19 cellular contexts compared by ENCODE assay signal in genomic region chr11:113198907-113199660, GRCh38.
DNase-seq lines count a peak whose midpoint lies in the region; ATAC-seq and TF ChIP-seq lines count a peak whose summit lies in the region.
"Had no signal": no experiment of that assay in that cellular context is flagged by ENCODE, and none has a peak within 500 bp of the region (broad histone marks: within the 10 kb centered on the region; RNA-seq: fewer than 3 reads in every experiment).

No MANE protein-coding gene starts in this region.

- no peak overlapping the region for H3K27ac Mint-ChIP-seq in MCF 10A (ENCODE audit: low read depth, unreplicated experiment)

- H3K9me3 Mint-ChIP-seq in MCF 10A (ENCODE audit: unreplicated experiment), result no peaks in the 10 kb centered on the region

- no peaks in the 10 kb centered on the region for H3K36me3 Mint-ChIP-seq in MCF 10A (ENCODE audit: insufficient read depth, unreplicated experiment)

- H3K27me3 Mint-ChIP-seq in MCF 10A (ENCODE audit: insufficient read depth, unreplicated experiment), result no peaks in the 10 kb centered on the region

- DNase-seq in MCF 10A (ENCODE audit: unreplicated experiment) (peak; percentile 20), mammary epithelial cell (no peak), globus pallidus (ENCODE audit: low spot score) (peak; percentile 87), midbrain (lab: John Stamatoyannopoulos, UW) (peak; percentile 75), RPMI8226 (no peak), right atrium auricular region (ENCODE audit: low spot score) (no peak), DMS53 treated with DMSO at 0.1 percent for 48 hours (lab: John Stamatoyannopoulos, UW; ENCODE audit: unreplicated experiment) (no peak)
- DNase-seq: 8988T; DMS 273 treated with DMSO at 0.1 percent for 48 hours; EL; HCEC 1CT; MV-4-11; NCI-H1436 treated with DMSO at 0.1 percent for 48 hours; NCI-H2081 treated with DMSO at 0.1 percent for 48 hours; NCI-H226; NCI-H526 treated with DMSO at 0.1 percent for 48 hours; NK-92 treated with Interleukin-12 subunit alpha and Interleukin-12 subunit beta, amount 100 ng/mL, for 24 hours; OCI-M1 had no signal

- POLR2A ChIA-PET in MCF 10A (lab: Yijun Ruan, JAX), result no interaction called here

- peaks cover 29% of the 10 kb centered on the region for H3K4me1 Mint-ChIP-seq in MCF 10A (ENCODE audit: insufficient read depth, unreplicated experiment)

- no peak for TF ChIP-seq CTCF in MCF 10A (IDR thresholded peaks at IDR 0.05; ENCODE audit: unreplicated experiment)
- no peak for TF ChIP-seq CTCF in mammary epithelial cell (conservative IDR thresholded peaks at IDR 0.05 in 1 of 2, IDR thresholded peaks at IDR 0.05 in 1 of 2; ENCODE audit: extremely low read depth in 1 of 2, insufficient read depth in 1 of 2, low read depth in 1 of 2, low read length in 2 of 2)
- no peak for TF ChIP-seq CTCF in right atrium auricular region (IDR thresholded peaks at IDR 0.05)

- no peak overlapping the region for H3K4me2 ChIP-seq in mammary epithelial cell (ENCODE audit: insufficient read depth, low read depth, low read length)

- dilution Hi-C loops in mammary epithelial cell (cut with HindIII; ENCODE audit: low sequenced_read_pairs), result no loop called here

- in situ Hi-C loops in mammary epithelial cell (cut with MboI; ENCODE audit: low sequenced_read_pairs in 2 of 2), result no loop called here

- no peaks in the 10 kb centered on the region for H3K36me3 ChIP-seq in mammary epithelial cell (ENCODE audit: insufficient read depth, low read length)
- H3K36me3 ChIP-seq in right atrium auricular region, result no peaks in the 10 kb centered on the region

- H4K20me1 ChIP-seq in mammary epithelial cell (ENCODE audit: insufficient read depth, low read length), result no peaks in the 10 kb centered on the region

- H3K9me3 ChIP-seq in mammary epithelial cell (replicated peaks; ENCODE audit: insufficient read depth, low read length) (no peaks in the 10 kb centered on the region), right atrium auricular region (no peaks in the 10 kb centered on the region)

- no peak overlapping the region for H3K9ac ChIP-seq in mammary epithelial cell (ENCODE audit: insufficient read depth, low read length)

- H3K4me1 ChIP-seq in mammary epithelial cell (ENCODE audit: insufficient read depth, low read length) (peaks cover 19% of the 10 kb centered on the region), right atrium auricular region (peaks cover 0 to 41% of the 10 kb centered on the region in 2 donors)

- ATAC-seq in GM19397 (IDR thresholded peaks at IDR 0.05; ENCODE audit: unreplicated experiment), result no peak

- H3K27ac ChIP-seq in mammary epithelial cell (ENCODE audit: insufficient read depth, low read depth, low read length) (no peak overlapping the region), right atrium auricular region (no peak overlapping the region)

- CTCF ChIA-PET in MCF 10A (lab: Yijun Ruan, JAX) (no interaction called here), mammary epithelial cell (lab: Charles Lee; ENCODE audit: low non-redundant PET) (no interaction called here)

- H3K4me3 Mint-ChIP-seq in MCF 10A (ENCODE audit: unreplicated experiment), result no peak overlapping the region

- intact Hi-C loops in MCF 10A (cut with micrococcal nuclease) (no loop called here), mammary epithelial cell (cut with micrococcal nuclease) (no loop called here)

- no peaks in the 10 kb centered on the region for H3K27me3 ChIP-seq in mammary epithelial cell (ENCODE audit: insufficient read depth, low read length)
- no peaks in the 10 kb centered on the region for H3K27me3 ChIP-seq in right atrium auricular region

- H3K4me3 ChIP-seq in mammary epithelial cell (replicated peaks in 1 of 3; ENCODE audit: insufficient read depth in 1 of 3, low read depth in 2 of 3, low read length in 3 of 3), result no peak overlapping the region
- H3K4me3 ChIP-seq in right atrium auricular region, result no peak overlapping the region

- no peak overlapping the region for H2AFZ ChIP-seq in mammary epithelial cell (ENCODE audit: low read depth, low read length)

- WGBS in mammary epithelial cell (ENCODE audit: low coverage, missing lambda C conversion rate), result 47% methylated on average over 10 of the region's 10 CpGs

- no peaks in the 10 kb centered on the region for H3K79me2 ChIP-seq in mammary epithelial cell (ENCODE audit: insufficient read depth, low read length)

- BruUV-seq in MCF 10A (replicated peaks; lab: Mats Ljungman, UMichigan) (no TSS peak), mammary epithelial cell (replicated peaks; lab: Mats Ljungman, UMichigan) (no TSS peak)

Comparison
In these comparisons a context has a peak if more than half of its experiments do, and no peak if none do; other contexts are left out.
1. DNase-seq: peak in MCF 10A (single experiment), globus pallidus (single experiment) and midbrain (single experiment); none in mammary epithelial cell (single experiment), RPMI8226 (single experiment), right atrium auricular region (single experiment) and DMS53 treated with DMSO at 0.1 percent for 48 hours (single experiment).